Comparison of ENCODE assay signal across 12 cellular contexts in the genomic region with DNA sequence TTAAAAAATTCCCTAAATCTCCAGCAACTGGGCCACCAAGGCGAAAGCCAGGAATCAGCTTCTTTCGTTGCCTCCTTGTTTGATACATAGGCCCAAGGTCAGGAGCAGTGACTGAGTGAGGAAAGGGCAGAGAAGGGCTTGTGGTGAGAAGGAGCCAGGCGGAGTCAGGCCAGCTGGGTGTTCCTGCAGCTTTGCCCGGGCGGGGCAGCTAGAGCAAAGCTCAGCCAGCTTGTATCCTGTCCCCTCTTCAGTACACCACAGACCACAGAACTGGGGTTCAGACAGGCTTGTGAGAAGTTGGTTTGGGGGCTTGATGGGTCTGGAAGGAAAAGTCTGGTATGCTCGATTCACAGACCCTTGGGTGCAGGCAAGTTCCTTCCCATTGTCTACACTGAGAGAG. TPM values are rescaled to one million over a fixed set of nuclear protein-coding genes. Genes with fewer than 3 reads are reported as not detected.
A peak's percentile ranks its signal among the peaks of the same experiment; 100 is the strongest.
DNase-seq lines count a peak whose midpoint lies in the region; ATAC-seq and TF ChIP-seq lines count a peak whose summit lies in the region.
"Had no signal": no experiment of that assay in that cellular context is flagged by ENCODE, and none has a peak within 500 bp of the region (broad histone marks: within the 10 kb centered on the region; RNA-seq: fewer than 3 reads in every experiment).

No MANE protein-coding gene starts in this region.

- H3K36me3 Mint-ChIP-seq in T-cell = peaks cover 32% of the 10 kb centered on the region
- H3K36me3 Mint-ChIP-seq in naive thymus-derived CD4-positive, alpha-beta T cell = peaks cover 7 to 28% (median 17%) of the 10 kb centered on the region in 5 donors

- intact Hi-C loops in naive thymus-derived CD4-positive, alpha-beta T cell (cut with micrococcal nuclease) = no loop called here
- intact Hi-C loops in breast epithelium (cut with DNase I; ENCODE audit: low total_unique reads) = loop anchor here (10.0 kb wide), 1 partner anchor 671 kb away; no protein-coding TSS in a partner anchor

- CTCF ChIA-PET in T-cell (lab: Charles Lee) = interaction anchor here (0.6 to 0.8 kb wide), 2 partner anchors 22 to 256 kb away, joined by 3 read pairs; no protein-coding TSS in a partner anchor
- CTCF ChIA-PET in naive thymus-derived CD4-positive, alpha-beta T cell (lab: Charles Lee) = interaction anchor here (0.8 kb wide), 1 partner anchor 22 kb away, joined by 4 read pairs; no protein-coding TSS in a partner anchor

- DNase-seq in T-cell (peak in 8 of 34 experiments; percentile 6 to 42 (median 22)), NCI-H1105 (lab: John Stamatoyannopoulos, UW) (no peak), RKO (ENCODE audit: low spot score) (no peak), breast epithelium (ENCODE audit: low spot score in 2 of 2) (no peak)
- DNase-seq in naive thymus-derived CD4-positive, alpha-beta T cell = peak in 2 of 9 donors; percentile 13
- DNase-seq: body of pancreas, NCI-H2081 treated with DMSO at 0.1 percent for 48 hours, SIG-M5 had no signal

- peaks cover 57 to 63% (median 57%) of the 10 kb centered on the region in 3 donors for H3K4me1 Mint-ChIP-seq in T-cell
- H3K4me1 Mint-ChIP-seq in naive thymus-derived CD4-positive, alpha-beta T cell = peaks cover 28 to 59% (median 58%) of the 10 kb centered on the region in 7 donors

- H3K27ac ChIP-seq in naive thymus-derived CD4-positive, alpha-beta T cell (ENCODE audit: low read depth, low read length) = peak overlapping the region; percentile 53
- H3K27ac ChIP-seq in breast epithelium = no peak overlapping the region
- H3K27ac ChIP-seq: body of pancreas had no signal

- TF ChIP-seq CTCF in breast epithelium (IDR thresholded peaks at IDR 0.05) = no peak

- peaks cover 0 to 19% (median 0%) of the 10 kb centered on the region in 3 experiments for H3K36me3 ChIP-seq in naive thymus-derived CD4-positive, alpha-beta T cell (ENCODE audit: control insufficient read depth in 2 of 3, insufficient read depth in 3 of 3, low read length in 3 of 3)
- H3K36me3 ChIP-seq in breast epithelium = no peaks in the 10 kb centered on the region

- no peak overlapping the region for H3K4me3 ChIP-seq in naive thymus-derived CD4-positive, alpha-beta T cell (ENCODE audit: low read length)
- H3K4me3 ChIP-seq in breast epithelium = no peak overlapping the region
- H3K4me3 ChIP-seq: body of pancreas had no signal

- POLR2A ChIA-PET in T-cell (lab: Charles Lee) = no interaction called here
- POLR2A ChIA-PET in naive thymus-derived CD4-positive, alpha-beta T cell (lab: Charles Lee) = interaction anchor here (0.6 kb wide), 1 partner anchor 237 kb away, joined by 3 read pairs; no protein-coding TSS in a partner anchor

- H3K27me3 ChIP-seq in naive thymus-derived CD4-positive, alpha-beta T cell (ENCODE audit: control insufficient read depth in 2 of 2, insufficient read depth in 2 of 2, low read length in 2 of 2) = no peaks in the 10 kb centered on the region
- H3K27me3 ChIP-seq in breast epithelium = no peaks in the 10 kb centered on the region
- H3K27me3 ChIP-seq: body of pancreas had no signal

- TF ChIP-seq POLR2A in GM18505 (IDR thresholded peaks at IDR 0.05; ENCODE audit: borderline replicate concordance, extremely low read depth, insufficient read depth, insufficient read length) = no peak
- TF ChIP-seq POLR2A in breast epithelium (IDR thresholded peaks at IDR 0.05) = no peak

- H3K4me1 ChIP-seq in naive thymus-derived CD4-positive, alpha-beta T cell (ENCODE audit: control insufficient read depth in 2 of 2, insufficient read depth in 2 of 2, low read length in 2 of 2) = peaks cover 30 to 51% of the 10 kb centered on the region in 2 donors
- H3K4me1 ChIP-seq in breast epithelium = no peaks in the 10 kb centered on the region
- H3K4me1 ChIP-seq: body of pancreas had no signal

- H3K4me3 Mint-ChIP-seq in T-cell = peak overlapping the region in 2 of 3 donors; percentile 21 to 69
- peak overlapping the region; percentile 17 to 75 (median 53) for H3K4me3 Mint-ChIP-seq in naive thymus-derived CD4-positive, alpha-beta T cell
- H3K4me3 Mint-ChIP-seq: stimulated activated naive CD8-positive, alpha-beta T cell treated with anti-CD3 and anti-CD28 coated beads, Interleukin-15, Interleukin-2, amounts not matched to agents 100 ng/mL and 50 ng/mL, for 24 hours had no signal

- peak overlapping the region; percentile 85 to 88 for H3K27ac Mint-ChIP-seq in T-cell
- peak overlapping the region; percentile 70 to 98 (median 85) for H3K27ac Mint-ChIP-seq in naive thymus-derived CD4-positive, alpha-beta T cell
- H3K27ac Mint-ChIP-seq: stimulated activated naive CD8-positive, alpha-beta T cell treated with anti-CD3 and anti-CD28 coated beads, Interleukin-15, Interleukin-2, amounts not matched to agents 100 ng/mL and 50 ng/mL, for 24 hours had no signal

- peak; percentile 64 for ATAC-seq in GM18505 (IDR thresholded peaks at IDR 0.05; ENCODE audit: unreplicated experiment)
- peak; percentile 39 for ATAC-seq in GM21447 (IDR thresholded peaks at IDR 0.05; ENCODE audit: unreplicated experiment)
- peak; percentile 48 to 73 (median 61) for ATAC-seq in T-cell (replicated peaks in 1 of 4)
- ATAC-seq in naive thymus-derived CD4-positive, alpha-beta T cell = peak; percentile 40
- no peak for ATAC-seq in HG03469 (IDR thresholded peaks at IDR 0.05; ENCODE audit: unreplicated experiment)
- ATAC-seq: body of pancreas had no signal

- H3K27me3 Mint-ChIP-seq in T-cell = no peaks in the 10 kb centered on the region
- no peaks in the 10 kb centered on the region for H3K27me3 Mint-ChIP-seq in naive thymus-derived CD4-positive, alpha-beta T cell
- H3K27me3 Mint-ChIP-seq: stimulated activated naive CD8-positive, alpha-beta T cell treated with anti-CD3 and anti-CD28 coated beads, Interleukin-15, Interleukin-2, amounts not matched to agents 100 ng/mL and 50 ng/mL, for 24 hours had no signal

- H3K9me3 ChIP-seq in naive thymus-derived CD4-positive, alpha-beta T cell (ENCODE audit: control insufficient read depth in 2 of 3, low read length in 3 of 3) = no peaks in the 10 kb centered on the region
- no peaks in the 10 kb centered on the region for H3K9me3 ChIP-seq in breast epithelium
- H3K9me3 ChIP-seq: body of pancreas had no signal

- peaks cover 0 to 1% (median 0%) of the 10 kb centered on the region in 3 donors for H3K9me3 Mint-ChIP-seq in T-cell
- peaks cover 0 to 4% (median 0%) of the 10 kb centered on the region in 11 donors for H3K9me3 Mint-ChIP-seq in naive thymus-derived CD4-positive, alpha-beta T cell
- H3K9me3 Mint-ChIP-seq: stimulated activated naive CD8-positive, alpha-beta T cell treated with anti-CD3 and anti-CD28 coated beads, Interleukin-15, Interleukin-2, amounts not matched to agents 100 ng/mL and 50 ng/mL, for 24 hours had no signal

RNA-seq across cellular contexts. Expression of gene CCK, which starts 52.6 kb away (rescaled TPM):
- total RNA-seq in T-cell (not detected), breast epithelium (not detected)
- not detected for total RNA-seq in naive thymus-derived CD4-positive, alpha-beta T cell
- polyA plus RNA-seq in naive thymus-derived CD4-positive, alpha-beta T cell = not detected
- total RNA-seq: body of pancreas had no signal
